8 cellular contexts compared by ENCODE assay signal in the genomic region with DNA sequence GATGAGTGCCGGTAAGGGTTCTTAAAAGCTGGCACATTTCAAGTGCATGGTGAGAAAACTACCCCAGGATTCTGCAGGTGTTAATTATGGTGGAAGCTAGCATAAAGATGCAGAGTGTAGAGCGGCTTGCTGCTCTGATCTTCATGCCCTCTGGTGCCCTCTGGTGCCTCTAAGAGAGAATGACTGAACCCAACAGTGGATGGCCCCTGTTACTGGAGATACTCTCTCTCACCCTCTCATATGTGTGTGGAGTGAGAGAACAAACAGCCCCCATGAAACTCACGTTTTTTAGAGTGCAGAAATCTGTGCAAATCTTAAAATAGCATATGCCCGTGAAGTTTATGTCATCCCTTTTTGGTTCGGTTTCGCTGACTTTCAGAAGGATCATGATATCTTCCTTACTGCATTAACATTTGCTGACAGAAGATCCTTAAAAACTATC.
DNase-seq lines count a peak whose midpoint lies in the region; ATAC-seq and TF ChIP-seq lines count a peak whose summit lies in the region.

No MANE protein-coding gene starts in this region.

- H3K9ac ChIP-seq in fibroblast of lung (ENCODE audit: insufficient read depth, low read length) (no peak overlapping the region), neural cell (ENCODE audit: low read length) (no peak overlapping the region)

- H3K36me3 Mint-ChIP-seq in type B pancreatic cell, result no peaks in the 10 kb centered on the region

- no peak overlapping the region for H3K27ac Mint-ChIP-seq in type B pancreatic cell

- no peak overlapping the region for H3K4me3 ChIP-seq in fibroblast of lung (replicated peaks in 1 of 4; ENCODE audit: control extremely low read depth in 1 of 4, insufficient read depth in 1 of 4, low read depth in 3 of 4, low read length in 4 of 4)
- H3K4me3 ChIP-seq in neural cell (ENCODE audit: low read length), result no peak overlapping the region

- H3K27ac ChIP-seq in fibroblast of lung (ENCODE audit: insufficient read depth, low read length), result no peak overlapping the region
- no peak overlapping the region for H3K27ac ChIP-seq in neural cell (ENCODE audit: low read length)

- H3K4me1 ChIP-seq in fibroblast of lung (ENCODE audit: control insufficient read depth, extremely low read depth, insufficient read depth, low read length), result no peaks in the 10 kb centered on the region

- no peak overlapping the region for H2AFZ ChIP-seq in fibroblast of lung (ENCODE audit: low read length)
- no peak overlapping the region for H2AFZ ChIP-seq in neural cell (ENCODE audit: low read depth, low read length)

- TF ChIP-seq CTCF in fibroblast of lung (conservative IDR thresholded peaks at IDR 0.05 in 1 of 2, IDR thresholded peaks at IDR 0.05 in 1 of 2; ENCODE audit: low read depth in 1 of 2, low read length in 2 of 2) (peak; percentile 85 to 86), neural cell (IDR thresholded peaks at IDR 0.05; ENCODE audit: poor library complexity, severe bottlenecking) (peak; percentile 87), type B pancreatic cell (conservative IDR thresholded peaks at IDR 0.05) (peak; percentile 89)

- peak; percentile 100 for ATAC-seq in GM21526 (IDR thresholded peaks at IDR 0.05; ENCODE audit: low FRiP score, unreplicated experiment)

- TF ChIP-seq RAD21 in neural cell (conservative IDR thresholded peaks at IDR 0.05), result peak; percentile 91

- H3K9me2 ChIP-seq in neural cell (ENCODE audit: insufficient read depth, low read length), result no peaks in the 10 kb centered on the region

- H3K4me3 Mint-ChIP-seq in type B pancreatic cell, result no peak overlapping the region

- H3K27me3 Mint-ChIP-seq in type B pancreatic cell, result no peaks in the 10 kb centered on the region

- no peak overlapping the region for H3K4me2 ChIP-seq in fibroblast of lung (ENCODE audit: extremely low read depth, insufficient read depth, low read length)
- no peak overlapping the region for H3K4me2 ChIP-seq in neural cell (ENCODE audit: low read length)

- TF ChIP-seq EP300 in neural cell (conservative IDR thresholded peaks at IDR 0.05; ENCODE audit: poor library complexity, severe bottlenecking), result no peak

- H4K20me1 ChIP-seq in fibroblast of lung (ENCODE audit: control insufficient read depth, extremely low read depth, insufficient read depth, low read length), result no peaks in the 10 kb centered on the region
- no peaks in the 10 kb centered on the region for H4K20me1 ChIP-seq in neural cell (ENCODE audit: insufficient read depth)

- H3K9me3 ChIP-seq in fibroblast of lung (ENCODE audit: control insufficient read depth, insufficient read depth, low read depth, low read length), result no peaks in the 10 kb centered on the region
- no peaks in the 10 kb centered on the region for H3K9me3 ChIP-seq in neural cell (ENCODE audit: low read length)

- H3K4me1 Mint-ChIP-seq in type B pancreatic cell (ENCODE audit: unreplicated experiment), result peaks cover 9% of the 10 kb centered on the region

- DNase-seq in Daoy (ENCODE audit: low read depth) (peak; percentile 61), HS-27A (ENCODE audit: low read depth) (peak; percentile 20), NOMO-1 treated with DMSO at 0.1 percent for 48 hours (lab: John Stamatoyannopoulos, UW; ENCODE audit: unreplicated experiment) (peak; percentile 52), fibroblast of lung (ENCODE audit: low read depth in 2 of 2) (peak; percentile 43 to 74), type B pancreatic cell (ENCODE audit: extremely low spot score, unreplicated experiment) (no peak)
- DNase-seq in activated CD8-positive, alpha-beta memory T cell treated with anti-CD3 and anti-CD28 coated beads, Interleukin-2, amount 50 U/mL, for 48 hours, result peak; percentile 54

- H3K9me3 Mint-ChIP-seq in type B pancreatic cell, result no peaks in the 10 kb centered on the region

- no peaks in the 10 kb centered on the region for H3F3A ChIP-seq in neural cell (ENCODE audit: insufficient read depth, low read length, poor library complexity, severe bottlenecking)

- H3K27me3 ChIP-seq in fibroblast of lung (ENCODE audit: control insufficient read depth, insufficient read depth, low read length) (no peaks in the 10 kb centered on the region), neural cell (ENCODE audit: insufficient read depth, low read depth, low read length) (no peaks in the 10 kb centered on the region)

- H3K36me3 ChIP-seq in fibroblast of lung (ENCODE audit: control insufficient read depth, insufficient read depth, low read length) (no peaks in the 10 kb centered on the region), neural cell (ENCODE audit: insufficient read depth, low read length) (no peaks in the 10 kb centered on the region)

- H3K79me2 ChIP-seq in fibroblast of lung (ENCODE audit: control insufficient read depth, insufficient read depth, low read length) (no peaks in the 10 kb centered on the region), neural cell (replicated peaks; ENCODE audit: insufficient read depth, low read length) (no peaks in the 10 kb centered on the region)

TF ChIP-seq in neural cell, 6 proteins besides CTCF, POLR2A, EP300 and RAD21:
- TF ChIP-seq SMC3 (conservative IDR thresholded peaks at IDR 0.05; ENCODE audit: poor library complexity) (peak; percentile 95), POLR2AphosphoS5 (IDR thresholded peaks at IDR 0.05) (no peak)
- TF ChIP-seq, protein P1, sequence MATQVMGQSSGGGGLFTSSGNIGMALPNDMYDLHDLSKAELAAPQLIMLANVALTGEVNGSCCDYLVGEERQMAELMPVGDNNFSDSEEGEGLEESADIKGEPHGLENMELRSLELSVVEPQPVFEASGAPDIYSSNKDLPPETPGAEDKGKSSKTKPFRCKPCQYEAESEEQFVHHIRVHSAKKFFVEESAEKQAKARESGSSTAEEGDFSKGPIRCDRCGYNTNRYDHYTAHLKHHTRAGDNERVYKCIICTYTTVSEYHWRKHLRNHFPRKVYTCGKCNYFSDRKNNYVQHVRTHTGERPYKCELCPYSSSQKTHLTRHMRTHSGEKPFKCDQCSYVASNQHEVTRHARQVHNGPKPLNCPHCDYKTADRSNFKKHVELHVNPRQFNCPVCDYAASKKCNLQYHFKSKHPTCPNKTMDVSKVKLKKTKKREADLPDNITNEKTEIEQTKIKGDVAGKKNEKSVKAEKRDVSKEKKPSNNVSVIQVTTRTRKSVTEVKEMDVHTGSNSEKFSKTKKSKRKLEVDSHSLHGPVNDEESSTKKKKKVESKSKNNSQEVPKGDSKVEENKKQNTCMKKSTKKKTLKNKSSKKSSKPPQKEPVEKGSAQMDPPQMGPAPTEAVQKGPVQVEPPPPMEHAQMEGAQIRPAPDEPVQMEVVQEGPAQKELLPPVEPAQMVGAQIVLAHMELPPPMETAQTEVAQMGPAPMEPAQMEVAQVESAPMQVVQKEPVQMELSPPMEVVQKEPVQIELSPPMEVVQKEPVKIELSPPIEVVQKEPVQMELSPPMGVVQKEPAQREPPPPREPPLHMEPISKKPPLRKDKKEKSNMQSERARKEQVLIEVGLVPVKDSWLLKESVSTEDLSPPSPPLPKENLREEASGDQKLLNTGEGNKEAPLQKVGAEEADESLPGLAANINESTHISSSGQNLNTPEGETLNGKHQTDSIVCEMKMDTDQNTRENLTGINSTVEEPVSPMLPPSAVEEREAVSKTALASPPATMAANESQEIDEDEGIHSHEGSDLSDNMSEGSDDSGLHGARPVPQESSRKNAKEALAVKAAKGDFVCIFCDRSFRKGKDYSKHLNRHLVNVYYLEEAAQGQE (IDR thresholded peaks at IDR 0.05; ENCODE audit: borderline replicate concordance), result no peak
